In genomic region chr19:1490311-1491113, GRCh38 we compare ENCODE assay signal across 1 cellular context.
TF ChIP-seq lines count a peak whose summit lies in the region.

Gene PCSK4, minus strand, starts transcription at chr19:1490350. Its CDS starts 4 bp downstream, at chr19:1490346.

TF ChIP-seq in K562, 482 proteins besides CTCF, POLR2A, EP300 and RAD21 (continued from another document and continues in another):
- TF ChIP-seq ZZZ3 (IDR thresholded peaks at IDR 0.05): no peak
- TF ChIP-seq THAP7 (CRISPR knock-in tag; IDR thresholded peaks at IDR 0.05): no peak
- TF ChIP-seq ZNF512 (tag; IDR thresholded peaks at IDR 0.05): no peak
- TF ChIP-seq SMARCE1 (IDR thresholded peaks at IDR 0.05): no peak
- peak; percentile 77 to 85 for TF ChIP-seq E2F6 (IDR thresholded peaks at IDR 0.05; ENCODE audit: borderline replicate concordance in 1 of 2, extremely low read depth in 1 of 2, insufficient read depth in 1 of 2, insufficient read length in 1 of 2, low read depth in 1 of 2, low read length in 1 of 2, poor library complexity in 1 of 2, severe bottlenecking in 1 of 2)
- no peak for TF ChIP-seq GTF2B (IDR thresholded peaks at IDR 0.05; ENCODE audit: extremely low read depth, insufficient read length)
- no peak for TF ChIP-seq RBM39 (optimal IDR thresholded peaks at IDR 0.05; ENCODE audit: low read depth, low read length)
- no peak for TF ChIP-seq HSF4 (CRISPR knock-in tag; IDR thresholded peaks at IDR 0.05; ENCODE audit: borderline replicate concordance)
- TF ChIP-seq HLTF (IDR thresholded peaks at IDR 0.05): no peak
- TF ChIP-seq TARDBP (IDR thresholded peaks at IDR 0.05): 0 out of 2 replicates have a peak, but pooled peaks have one; percentile 58
- TF ChIP-seq SNAPC5 (CRISPR knock-in tag; IDR thresholded peaks at IDR 0.05): no peak
- no peak for TF ChIP-seq ZNF655 (CRISPR knock-in tag; IDR thresholded peaks at IDR 0.05)
- TF ChIP-seq NR1H2 (CRISPR knock-in tag; IDR thresholded peaks at IDR 0.05): no peak
- no peak for TF ChIP-seq ZBTB40 (IDR thresholded peaks at IDR 0.05)
- TF ChIP-seq ZBTB40 (CRISPR knock-in tag; IDR thresholded peaks at IDR 0.05): no peak
- TF ChIP-seq CREB5 (CRISPR knock-in tag; IDR thresholded peaks at IDR 0.05): no peak
- no peak for TF ChIP-seq THAP12 (CRISPR knock-in tag; IDR thresholded peaks at IDR 0.05)
- no peak for TF ChIP-seq PHB2 (IDR thresholded peaks at IDR 0.05; ENCODE audit: low read depth)
- no peak for TF ChIP-seq ZNF384 (IDR thresholded peaks at IDR 0.05; ENCODE audit: low read depth, low read length)
- TF ChIP-seq XRCC5 (IDR thresholded peaks at IDR 0.05; ENCODE audit: low read depth, low read length): peak; percentile 53; the same call in 1 of the 2 replicates
- peak; percentile 0 for TF ChIP-seq POLR2B (IDR thresholded peaks at IDR 0.05; ENCODE audit: low read depth, partially characterized antibody)
- no peak for TF ChIP-seq ZNF398 (CRISPR knock-in tag; IDR thresholded peaks at IDR 0.05)
- TF ChIP-seq ZNF280A (IDR thresholded peaks at IDR 0.05; ENCODE audit: low read depth, partially characterized antibody): no peak
- TF ChIP-seq MCM7 (IDR thresholded peaks at IDR 0.05): no peak
- TF ChIP-seq ATF7 (IDR thresholded peaks at IDR 0.05): peak; percentile 98
- no peak for TF ChIP-seq TFAM (CRISPR knock-in tag; conservative IDR thresholded peaks at IDR 0.05)
- no peak for TF ChIP-seq MITF (IDR thresholded peaks at IDR 0.05)
- TF ChIP-seq MYNN (IDR thresholded peaks at IDR 0.05): no peak
- no peak for TF ChIP-seq MYNN (CRISPR knock-in tag; IDR thresholded peaks at IDR 0.05)
- peak; percentile 85 for TF ChIP-seq HNRNPLL (IDR thresholded peaks at IDR 0.05; ENCODE audit: low read depth, low read length, poor library complexity, severe bottlenecking)
- TF ChIP-seq GTF2E2 (tag; IDR thresholded peaks at IDR 0.05): no peak
- no peak; a peak in 1 of 4 replicates for TF ChIP-seq CSDE1 (IDR thresholded peaks at IDR 0.05)
- peak; percentile 86 for TF ChIP-seq L3MBTL2 (IDR thresholded peaks at IDR 0.05)
- TF ChIP-seq POLR2G (IDR thresholded peaks at IDR 0.05; ENCODE audit: low read depth, low read length): no peak
